In the genomic region with DNA sequence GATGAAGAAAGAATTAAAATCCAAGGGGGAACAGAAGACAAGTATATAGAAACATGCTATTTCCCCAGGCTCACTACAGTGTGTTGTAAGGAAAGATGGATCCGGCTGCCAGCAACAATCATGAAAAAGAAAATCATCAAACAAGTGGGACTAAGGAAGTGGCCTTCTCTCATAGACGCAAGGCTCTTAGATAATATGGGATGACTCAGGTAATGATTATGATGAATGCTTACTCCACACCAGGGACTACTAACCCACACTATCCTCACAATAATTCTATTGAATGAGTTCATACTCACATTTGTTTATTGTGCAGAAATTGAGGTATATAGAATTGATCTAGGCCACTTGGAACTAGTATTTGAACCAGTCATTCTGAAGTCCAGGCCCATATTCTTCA, we compare ENCODE assay signal across 8 cellular contexts.
"Had no signal": no experiment of that assay in that cellular context is flagged by ENCODE, and none has a peak within 500 bp of the region (broad histone marks: within the 10 kb centered on the region; RNA-seq: fewer than 3 reads in every experiment).

No MANE protein-coding gene starts in this region.

- H3K4me1 ChIP-seq: ascending aorta had no signal

- DNase-seq: activated naive CD4-positive, alpha-beta T cell; activated naive CD8-positive, alpha-beta T cell treated with anti-CD3 and anti-CD28 coated beads, Interleukin-2, amount 50 U/mL, for 24 hours; dorsolateral prefrontal cortex; foreskin fibroblast; kidney glomerular epithelial cell; nucleus accumbens; stimulated activated CD4-positive, alpha-beta T cell treated with anti-CD3 and anti-CD28 coated beads, Interleukin-2, amount 100 ng/mL, for 48 hours had no signal

- H3K36me3 ChIP-seq: ascending aorta had no signal

- H3K27me3 ChIP-seq: ascending aorta had no signal

- H3K27ac ChIP-seq: ascending aorta, dorsolateral prefrontal cortex had no signal

- H3K4me3 ChIP-seq: ascending aorta, dorsolateral prefrontal cortex had no signal

- H3K9me3 ChIP-seq: ascending aorta had no signal
